Comparison of ENCODE assay signal across 8 cellular contexts in the genomic region with DNA sequence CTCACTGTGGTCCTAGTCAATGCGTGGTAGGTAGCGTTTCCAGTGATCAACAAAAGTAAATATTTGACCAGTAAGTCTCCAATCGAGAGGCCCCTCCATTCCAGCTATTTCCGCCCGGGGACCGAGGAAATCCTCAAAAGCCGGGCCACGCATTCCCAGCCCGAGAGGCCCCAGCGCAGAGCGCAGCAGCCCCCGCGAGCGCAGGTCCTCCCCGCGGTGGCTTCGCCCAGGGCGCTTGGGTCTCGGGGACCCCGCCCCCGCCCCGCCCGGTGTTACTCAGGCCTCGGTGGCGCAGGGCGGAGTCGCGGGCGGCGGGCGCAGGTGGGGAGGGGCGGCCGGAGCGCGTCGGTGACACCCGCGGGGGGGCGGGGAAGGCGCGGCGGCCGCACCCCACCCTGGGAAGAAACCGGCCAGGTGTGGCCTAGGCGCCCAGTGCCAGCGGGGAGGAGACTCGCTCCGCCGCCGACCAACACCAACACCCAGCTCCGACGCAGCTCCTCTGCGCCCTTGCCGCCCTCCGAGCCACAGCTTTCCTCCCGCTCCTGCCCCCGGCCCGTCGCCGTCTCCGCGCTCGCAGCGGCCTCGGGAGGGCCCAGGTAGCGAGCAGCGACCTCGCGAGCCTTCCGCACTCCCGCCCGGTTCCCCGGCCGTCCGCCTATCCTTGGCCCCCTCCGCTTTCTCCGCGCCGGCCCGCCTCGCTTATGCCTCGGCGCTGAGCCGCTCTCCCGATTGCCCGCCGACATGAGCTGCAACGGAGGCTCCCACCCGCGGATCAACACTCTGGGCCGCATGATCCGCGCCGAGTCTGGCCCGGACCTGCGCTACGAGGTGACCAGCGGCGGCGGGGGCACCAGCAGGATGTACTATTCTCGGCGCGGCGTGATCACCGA. TPM values are rescaled to one million over a fixed set of nuclear protein-coding genes. Genes with fewer than 3 reads are reported as not detected.
DNase-seq lines count a peak whose midpoint lies in the region; ATAC-seq and TF ChIP-seq lines count a peak whose summit lies in the region.

A gene with protein sequence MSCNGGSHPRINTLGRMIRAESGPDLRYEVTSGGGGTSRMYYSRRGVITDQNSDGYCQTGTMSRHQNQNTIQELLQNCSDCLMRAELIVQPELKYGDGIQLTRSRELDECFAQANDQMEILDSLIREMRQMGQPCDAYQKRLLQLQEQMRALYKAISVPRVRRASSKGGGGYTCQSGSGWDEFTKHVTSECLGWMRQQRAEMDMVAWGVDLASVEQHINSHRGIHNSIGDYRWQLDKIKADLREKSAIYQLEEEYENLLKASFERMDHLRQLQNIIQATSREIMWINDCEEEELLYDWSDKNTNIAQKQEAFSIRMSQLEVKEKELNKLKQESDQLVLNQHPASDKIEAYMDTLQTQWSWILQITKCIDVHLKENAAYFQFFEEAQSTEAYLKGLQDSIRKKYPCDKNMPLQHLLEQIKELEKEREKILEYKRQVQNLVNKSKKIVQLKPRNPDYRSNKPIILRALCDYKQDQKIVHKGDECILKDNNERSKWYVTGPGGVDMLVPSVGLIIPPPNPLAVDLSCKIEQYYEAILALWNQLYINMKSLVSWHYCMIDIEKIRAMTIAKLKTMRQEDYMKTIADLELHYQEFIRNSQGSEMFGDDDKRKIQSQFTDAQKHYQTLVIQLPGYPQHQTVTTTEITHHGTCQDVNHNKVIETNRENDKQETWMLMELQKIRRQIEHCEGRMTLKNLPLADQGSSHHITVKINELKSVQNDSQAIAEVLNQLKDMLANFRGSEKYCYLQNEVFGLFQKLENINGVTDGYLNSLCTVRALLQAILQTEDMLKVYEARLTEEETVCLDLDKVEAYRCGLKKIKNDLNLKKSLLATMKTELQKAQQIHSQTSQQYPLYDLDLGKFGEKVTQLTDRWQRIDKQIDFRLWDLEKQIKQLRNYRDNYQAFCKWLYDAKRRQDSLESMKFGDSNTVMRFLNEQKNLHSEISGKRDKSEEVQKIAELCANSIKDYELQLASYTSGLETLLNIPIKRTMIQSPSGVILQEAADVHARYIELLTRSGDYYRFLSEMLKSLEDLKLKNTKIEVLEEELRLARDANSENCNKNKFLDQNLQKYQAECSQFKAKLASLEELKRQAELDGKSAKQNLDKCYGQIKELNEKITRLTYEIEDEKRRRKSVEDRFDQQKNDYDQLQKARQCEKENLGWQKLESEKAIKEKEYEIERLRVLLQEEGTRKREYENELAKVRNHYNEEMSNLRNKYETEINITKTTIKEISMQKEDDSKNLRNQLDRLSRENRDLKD (N-terminal part only) (plus strand): TSS at position 497 of the 890 bp plus-strand sequence. CDS start 245 bp downstream, at position 742.

- H3K4me1 Mint-ChIP-seq in activated T-cell treated with anti-CD3 and anti-CD28 coated beads, Interleukin-2, amount 50 U/mL, for 72 hours (ENCODE audit: low read depth): peaks cover 7% of the 10 kb centered on the region

- peaks cover 4% of the 10 kb centered on the region for H4K20me1 ChIP-seq in osteoblast (ENCODE audit: insufficient read depth, low read length)

- peak within 1 kb of the TSS; percentile 83 for H3K4me2 ChIP-seq in osteoblast (ENCODE audit: insufficient read depth, low read length)

- no peaks in the 10 kb centered on the region for H3K9me3 Mint-ChIP-seq in activated T-cell treated with anti-CD3 and anti-CD28 coated beads, Interleukin-2, amount 50 U/mL, for 72 hours

- DNase-seq in GM10266 (ENCODE audit: extremely low spot score) (peak; percentile 49), NCI-H1105 (lab: John Stamatoyannopoulos, UW) (peak; percentile 66), glomerular visceral epithelial cell (ENCODE audit: extremely low spot score) (peak; percentile 80), osteoblast (ENCODE audit: insufficient read length, low spot score, missing footprints) (peak; percentile 86), H4 (ENCODE audit: low spot score) (no peak)
- DNase-seq in activated T-cell treated with anti-CD3 and anti-CD28 coated beads, Interleukin-2, amount 50 U/mL, for 72 hours: peak; percentile 44 to 60

- H3K4me3 ChIP-seq in osteoblast (ENCODE audit: insufficient read depth, low read length): peak within 1 kb of the TSS; percentile 84

- H3K36me3 Mint-ChIP-seq in activated T-cell treated with anti-CD3 and anti-CD28 coated beads, Interleukin-2, amount 50 U/mL, for 72 hours (ENCODE audit: insufficient read depth in 2 of 2): peaks cover 0 to 5% of the 10 kb centered on the region in 2 donors

- peak; percentile 86 to 87 for ATAC-seq in activated T-cell treated with anti-CD3 and anti-CD28 coated beads, Interleukin-2, amount 50 U/mL, for 72 hours (replicated peaks in 1 of 2)
- no peak for ATAC-seq in HG03135 (IDR thresholded peaks at IDR 0.05; ENCODE audit: unreplicated experiment)
- ATAC-seq in GM21717 (IDR thresholded peaks at IDR 0.05; ENCODE audit: unreplicated experiment): no peak

- no peaks in the 10 kb centered on the region for H3K27me3 ChIP-seq in osteoblast (ENCODE audit: insufficient read depth, low read length)

- H3K27ac Mint-ChIP-seq in activated T-cell treated with anti-CD3 and anti-CD28 coated beads, Interleukin-2, amount 50 U/mL, for 72 hours: no peak within 1 kb of the TSS

- peak within 1 kb of the TSS; percentile 67 for H2AFZ ChIP-seq in osteoblast (ENCODE audit: low read length)

- peak within 1 kb of the TSS; percentile 91 to 93 for H3K4me3 Mint-ChIP-seq in activated T-cell treated with anti-CD3 and anti-CD28 coated beads, Interleukin-2, amount 50 U/mL, for 72 hours

- TF ChIP-seq CTCF in GM10266 (IDR thresholded peaks at IDR 0.05; ENCODE audit: control insufficient read depth, insufficient read depth, low read depth, missing control alignments) (no peak), osteoblast (IDR thresholded peaks at IDR 0.05; ENCODE audit: extremely low read depth, low read depth, low read length) (no peak)

- H3K79me2 ChIP-seq in osteoblast (ENCODE audit: insufficient read depth, low read length): peaks cover 37% of the 10 kb centered on the region

- peaks cover 77% of the 10 kb centered on the region for H3K27me3 Mint-ChIP-seq in activated T-cell treated with anti-CD3 and anti-CD28 coated beads, Interleukin-2, amount 50 U/mL, for 72 hours (ENCODE audit: low read depth)

- H3K36me3 ChIP-seq in osteoblast (ENCODE audit: insufficient read depth, low read length): no peaks in the 10 kb centered on the region

- H3K27ac ChIP-seq in osteoblast (ENCODE audit: low read depth, low read length): peak within 1 kb of the TSS; percentile 75

- no peaks in the 10 kb centered on the region for H3K9me3 ChIP-seq in osteoblast (ENCODE audit: low read depth, low read length)

- H3K4me1 ChIP-seq in osteoblast (ENCODE audit: insufficient read depth, low read length): peaks cover 26% of the 10 kb centered on the region

RNA-seq across cellular contexts. Expression of the gene that starts here (rescaled TPM):
- total RNA-seq in activated T-cell treated with anti-CD3 and anti-CD28 coated beads, Interleukin-2, amount 50 U/mL, for 72 hours: under 1 TPM; 0.32 to 0.48 TPM
- 84.0 and 119 TPM in 2 replicates for total RNA-seq in osteoblast
- 0.02 and 0.04 TPM in 2 replicates for total RNA-seq in H4 (2014; rRNA removed; shearing (Covaris generic))

Comparison
In these comparisons a context has a peak if more than half of its experiments do, and no peak if none do; other contexts are left out.
1. RNA of the gene that starts here (total RNA-seq): 84.0 to 119 TPM in osteoblast; 0.32 to 0.48 TPM in activated T-cell treated with anti-CD3 and anti-CD28 coated beads, Interleukin-2, amount 50 U/mL, for 72 hours and 0.02 to 0.04 TPM in H4; every median in the first group is over 10 times any median in the second.
2. Peak in DNase-seq and ATAC-seq in activated T-cell treated with anti-CD3 and anti-CD28 coated beads, Interleukin-2, amount 50 U/mL, for 72 hours; RNA of the gene not detected or under 1 TPM.